In genomic region chr3:100032262-100032661, GRCh38 we compare ENCODE assay signal across 12 cellular contexts.
DNase-seq lines count a peak whose midpoint lies in the region; ATAC-seq and TF ChIP-seq lines count a peak whose summit lies in the region.
"Had no signal": no experiment of that assay in that cellular context is flagged by ENCODE, and none has a peak within 500 bp of the region (broad histone marks: within the 10 kb centered on the region; RNA-seq: fewer than 3 reads in every experiment).

No MANE protein-coding gene starts in this region.

- H3K27me3 ChIP-seq in SJSA1 (replicated peaks) (no peaks in the 10 kb centered on the region), gastrocnemius medialis (no peaks in the 10 kb centered on the region), HAP-1 (ENCODE audit: low read depth) (no peaks in the 10 kb centered on the region)

- H3K9me3 ChIP-seq in SJSA1 (replicated peaks) (no peaks in the 10 kb centered on the region), gastrocnemius medialis (no peaks in the 10 kb centered on the region), HAP-1 (no peaks in the 10 kb centered on the region)

- ATAC-seq in gastrocnemius medialis, result peak; percentile 48 to 51
- no peak for ATAC-seq in HG03469 (IDR thresholded peaks at IDR 0.05; ENCODE audit: unreplicated experiment)
- ATAC-seq: effector memory CD8-positive, alpha-beta T cell; K562 had no signal

- in situ Hi-C loops in gastrocnemius medialis (cut with MboI; ENCODE audit: low sequenced_read_pairs in 4 of 4), result no loop called here
- in situ Hi-C loops in HAP-1 (cut with MboI; ENCODE audit: low sequenced_read_pairs), result no loop called here

- no peak for TF ChIP-seq POLR2A in gastrocnemius medialis (IDR thresholded peaks at IDR 0.05)

- DNase-seq in H4 (ENCODE audit: low spot score), result peak; percentile 28
- DNase-seq in SJSA1 (ENCODE audit: low read depth in 1 of 2, low spot score in 2 of 2), result peak in 1 of 2 experiments; percentile 31
- DNase-seq in fibroblast of peridontal ligament (ENCODE audit: extremely low read depth), result peak; percentile 69
- no peak for DNase-seq in gastrocnemius medialis
- DNase-seq in RKO (ENCODE audit: low spot score), result no peak
- DNase-seq in HAP-1 (ENCODE audit: low spot score in 2 of 2), result no peak
- DNase-seq: activated CD4-positive, alpha-beta memory T cell treated with anti-CD3 and anti-CD28 coated beads, Interleukin-2, amount 10 ng/mL, durations not matched to agents 7 days and 5 days; effector memory CD8-positive, alpha-beta T cell; posterior cingulate gyrus had no signal

- H3K4me1 ChIP-seq in SJSA1 (replicated peaks) (peaks cover 33% of the 10 kb centered on the region), gastrocnemius medialis (peaks cover 55 to 60% of the 10 kb centered on the region in 2 donors), HAP-1 (peaks cover 15% of the 10 kb centered on the region)

- no peak overlapping the region for H3K4me3 ChIP-seq in SJSA1
- peak overlapping the region in 2 of 4 donors; percentile 18 to 21 for H3K4me3 ChIP-seq in gastrocnemius medialis
- H3K4me3 ChIP-seq in HAP-1, result no peak overlapping the region
- H3K4me3 ChIP-seq: K562, SK-N-MC had no signal

- H3K27ac ChIP-seq in SJSA1 (0 out of 2 replicates have a peak overlapping the region, but pooled peaks have one; percentile 3), gastrocnemius medialis (peak overlapping the region; percentile 73 to 87 (median 81))
- H3K27ac ChIP-seq: SK-N-MC had no signal

- H3K36me3 ChIP-seq in SJSA1, result no peaks in the 10 kb centered on the region
- H3K36me3 ChIP-seq in gastrocnemius medialis, result no peaks in the 10 kb centered on the region
- H3K36me3 ChIP-seq in HAP-1 (replicated peaks), result no peaks in the 10 kb centered on the region

- no peak for TF ChIP-seq CTCF in gastrocnemius medialis (IDR thresholded peaks at IDR 0.05 in 4 of 5, conservative IDR thresholded peaks at IDR 0.05 in 1 of 5)

- intact Hi-C loops in gastrocnemius medialis (cut with DNase I; ENCODE audit: low total_unique reads), result no loop called here

Comparison
In these comparisons a context has a peak if more than half of its experiments do, and no peak if none do; other contexts are left out.
1. DNase-seq: peak in H4 (single experiment) and fibroblast of peridontal ligament (single experiment); none in gastrocnemius medialis (0 of 2), RKO (single experiment) and HAP-1 (0 of 2).